Comparison of ENCODE assay signal across 26 cellular contexts in the genomic region with DNA sequence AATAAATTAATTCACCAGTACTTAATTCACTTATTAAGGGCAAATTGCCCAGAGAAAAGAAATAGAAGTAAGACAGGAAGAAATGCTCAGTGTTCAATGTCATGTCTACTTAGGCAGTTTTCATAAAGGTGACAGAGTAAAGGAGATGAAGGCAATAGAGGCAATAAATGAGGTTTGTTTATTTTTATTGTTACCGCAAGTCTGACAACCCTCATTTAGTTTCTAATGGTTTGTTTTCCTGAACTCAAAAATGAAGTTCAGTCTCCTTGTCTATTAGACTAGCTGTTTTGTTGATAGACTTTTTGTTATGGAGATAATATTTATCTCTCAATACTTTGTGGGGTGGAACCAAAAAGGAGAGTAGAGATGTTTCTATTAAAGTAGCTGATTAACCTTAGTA.
"Had no signal": no experiment of that assay in that cellular context is flagged by ENCODE, and none has a peak within 500 bp of the region (broad histone marks: within the 10 kb centered on the region; RNA-seq: fewer than 3 reads in every experiment).

No MANE protein-coding gene starts in this region.

- DNase-seq: stimulated activated CD4-positive, alpha-beta T cell treated with anti-CD3 and anti-CD28 coated beads, Interleukin-2, amount 100 ng/mL, for 48 hours; stimulated activated CD4-positive, alpha-beta T cell treated with anti-CD3 and anti-CD28 coated beads, Interleukin-4, amount 100 ng/mL, for 1 hour; stimulated activated CD4-positive, alpha-beta T cell treated with anti-CD3 and anti-CD28 coated beads, Interleukin-4, amount 100 ng/mL, for 24 hours; stimulated activated CD4-positive, alpha-beta T cell treated with anti-CD3 and anti-CD28 coated beads, Interleukin-4, amount 100 ng/mL, for 4 hours; stimulated activated CD8-positive, alpha-beta memory T cell treated with anti-CD3 and anti-CD28 coated beads, Interleukin-4, amount 100 ng/mL, for 48 hours; stimulated activated naive B cell treated with anti-CD40 and anti-IgM and Interleukin-4, amounts not matched to agents 10 μg/mL and 1 μg/mL and 100 μg/mL, for 72 hours; stimulated activated naive CD4-positive, alpha-beta T cell; stimulated activated naive CD4-positive, alpha-beta T cell treated with Interleukin-2 at 50 U/mL for 16 hours; stimulated activated naive CD8-positive, alpha-beta T cell treated with anti-CD3 and anti-CD28 coated beads, Interleukin-15, amount 100 ng/mL, for 72 hours; stimulated activated naive CD8-positive, alpha-beta T cell treated with anti-CD3 and anti-CD28 coated beads, Interleukin-15, Interleukin-2, amounts not matched to agents 100 U/mL and 50 U/mL, for 24 hours; stomach; substantia nigra; testis; thyroid gland; tibial artery; transverse colon; trophoblast cell; upper lobe of left lung; upper lobe of right lung; uterus had no signal

- H3K36me3 ChIP-seq: stomach, suprapubic skin, thoracic aorta, thyroid gland, tibial artery, tibial nerve, transverse colon, upper lobe of left lung, upper lobe of right lung, uterus, vagina had no signal

- H3K9me3 ChIP-seq: stomach, suprapubic skin, testis, thoracic aorta, thyroid gland, tibial artery, tibial nerve, transverse colon, upper lobe of left lung, upper lobe of right lung, uterus, vagina had no signal

- H3K27ac ChIP-seq: stomach, suprapubic skin, testis, thoracic aorta, thyroid gland, tibial artery, tibial nerve, transverse colon, upper lobe of left lung, upper lobe of right lung, uterus, vagina had no signal

- H3K4me3 ChIP-seq: stomach, suprapubic skin, testis, thoracic aorta, thyroid gland, tibial artery, tibial nerve, transverse colon, upper lobe of left lung, upper lobe of right lung, uterus, vagina had no signal

- H3K4me1 ChIP-seq: stomach, suprapubic skin, testis, thyroid gland, tibial artery, tibial nerve, transverse colon, upper lobe of left lung, upper lobe of right lung, uterus, vagina had no signal

- ATAC-seq: stimulated activated effector memory CD8-positive, alpha-beta T cell treated with anti-CD3 and anti-CD28 coated beads, Interleukin-12 subunit alpha, Interleukin-12 subunit beta, amount 100 ng/mL, for 72 hours; stimulated activated memory B cell treated with anti-CD40 and anti-IgM and Interleukin-4, amounts not matched to agents 10 μg/mL and 1 μg/mL and 100 μg/mL, for 72 hours; stimulated activated naive B cell treated with anti-CD40 and anti-IgM and Interleukin-4, amounts not matched to agents 10 μg/mL and 1 μg/mL and 100 μg/mL, for 72 hours; stimulated activated naive CD8-positive, alpha-beta T cell treated with anti-CD3 and anti-CD28 coated beads, Interleukin-15, amount 100 ng/mL, for 72 hours; stimulated activated naive CD8-positive, alpha-beta T cell treated with anti-CD3 and anti-CD28 coated beads, Interleukin-15, Interleukin-2, amounts not matched to agents 100 U/mL and 50 U/mL, for 24 hours; upper lobe of right lung had no signal
